15 cellular contexts compared by ENCODE assay signal in genomic region chr1:229339086-229339485, GRCh38. TPM values are rescaled to one million over a fixed set of nuclear protein-coding genes. Genes with fewer than 3 reads are reported as not detected.
DNase-seq lines count a peak whose midpoint lies in the region; ATAC-seq and TF ChIP-seq lines count a peak whose summit lies in the region.
"Had no signal": no experiment of that assay in that cellular context is flagged by ENCODE, and none has a peak within 500 bp of the region (broad histone marks: within the 10 kb centered on the region; RNA-seq: fewer than 3 reads in every experiment).

No MANE protein-coding gene starts in this region.

- H3K27me3 ChIP-seq in neural cell (ENCODE audit: insufficient read depth, low read depth, low read length) = no peaks in the 10 kb centered on the region
- H3K27me3 ChIP-seq: SJCRH30, uterus had no signal

- H3K36me3 Mint-ChIP-seq in activated CD4-positive, alpha-beta T cell treated with anti-CD3 and anti-CD28 coated beads for 36 hours (ENCODE audit: low read depth) = peaks cover 12% of the 10 kb centered on the region
- H3K36me3 Mint-ChIP-seq in HFFc6 (ENCODE audit: low read depth) = peaks cover 14% of the 10 kb centered on the region
- H3K36me3 Mint-ChIP-seq in activated naive CD8-positive, alpha-beta T cell treated with anti-CD3 and anti-CD28 coated beads, Interleukin-2, amount 50 U/mL, for 24 hours (ENCODE audit: low read depth) = peaks cover 10% of the 10 kb centered on the region

- no peak overlapping the region for H2AFZ ChIP-seq in neural cell (ENCODE audit: low read depth, low read length)

- H3K36me3 ChIP-seq in neural cell (ENCODE audit: insufficient read depth, low read length) = peaks cover 6% of the 10 kb centered on the region
- H3K36me3 ChIP-seq: uterus had no signal

- POLR2A ChIA-PET in activated CD4-positive, alpha-beta T cell treated with anti-CD3 and anti-CD28 coated beads for 36 hours (lab: Charles Lee) = interaction anchor here (0.6 to 0.7 kb wide), 2 partner anchors 84 to 216 kb away, joined by 4 to 6 read pairs; no protein-coding TSS in a partner anchor

- H3K79me2 ChIP-seq in neural cell (replicated peaks; ENCODE audit: insufficient read depth, low read length) = peaks cover 61% of the 10 kb centered on the region

- CTCF ChIA-PET in activated CD4-positive, alpha-beta T cell treated with anti-CD3 and anti-CD28 coated beads for 36 hours (lab: Charles Lee) = interaction anchor here (0.7 kb wide), 1 partner anchor 113 kb away, joined by 3 read pairs; no protein-coding TSS in a partner anchor

- intact Hi-C loops in activated CD4-positive, alpha-beta T cell treated with anti-CD3 and anti-CD28 coated beads for 36 hours (cut with DNase I, micrococcal nuclease) = no loop called here

- no peaks in the 10 kb centered on the region for H3F3A ChIP-seq in neural cell (ENCODE audit: insufficient read depth, low read length, poor library complexity, severe bottlenecking)

- no peak for TF ChIP-seq CTCF in HFFc6 (IDR thresholded peaks at IDR 0.05)
- no peak for TF ChIP-seq CTCF in neural cell (IDR thresholded peaks at IDR 0.05; ENCODE audit: poor library complexity, severe bottlenecking)

- H3K9me2 ChIP-seq in neural cell (ENCODE audit: insufficient read depth, low read length) = no peaks in the 10 kb centered on the region

- H3K27ac Mint-ChIP-seq in activated CD4-positive, alpha-beta T cell treated with anti-CD3 and anti-CD28 coated beads for 36 hours = peak overlapping the region; percentile 11
- H3K27ac Mint-ChIP-seq in HFFc6 = no peak overlapping the region
- H3K27ac Mint-ChIP-seq in activated naive CD8-positive, alpha-beta T cell treated with anti-CD3 and anti-CD28 coated beads, Interleukin-2, amount 50 U/mL, for 24 hours = peak overlapping the region; percentile 60

- H3K4me2 ChIP-seq in neural cell (ENCODE audit: low read length) = no peak overlapping the region

- no peaks in the 10 kb centered on the region for H3K27me3 Mint-ChIP-seq in activated CD4-positive, alpha-beta T cell treated with anti-CD3 and anti-CD28 coated beads for 36 hours
- H3K27me3 Mint-ChIP-seq in HFFc6 (ENCODE audit: insufficient read depth) = no peaks in the 10 kb centered on the region; the same call in 1 of the 2 replicates
- H3K27me3 Mint-ChIP-seq in activated naive CD8-positive, alpha-beta T cell treated with anti-CD3 and anti-CD28 coated beads, Interleukin-2, amount 50 U/mL, for 24 hours = no peaks in the 10 kb centered on the region

- TF ChIP-seq EP300 in neural cell (conservative IDR thresholded peaks at IDR 0.05; ENCODE audit: poor library complexity, severe bottlenecking) = no peak

- ATAC-seq in activated CD4-positive, alpha-beta T cell treated with anti-CD3 and anti-CD28 coated beads for 36 hours = no peak
- no peak for ATAC-seq in activated naive CD8-positive, alpha-beta T cell treated with anti-CD3 and anti-CD28 coated beads, Interleukin-2, amount 50 U/mL, for 24 hours
- ATAC-seq in HG03139 (IDR thresholded peaks at IDR 0.05; ENCODE audit: unreplicated experiment) = no peak
- ATAC-seq: right cardiac atrium had no signal

- H4K20me1 ChIP-seq in neural cell (ENCODE audit: insufficient read depth) = no peaks in the 10 kb centered on the region

- DNase-seq in activated CD4-positive, alpha-beta T cell treated with anti-CD3 and anti-CD28 coated beads for 36 hours = no peak
- DNase-seq in activated CD4-positive, alpha-beta T cell treated with anti-CD3 and anti-CD28 coated beads, Interleukin-2, amount 50 U/mL, for 48 hours = no peak
- DNase-seq in HFFc6 (no peak), GM19238 (ENCODE audit: insufficient read length, low spot score) (no peak), NCI-H146 (lab: John Stamatoyannopoulos, UW) (no peak)
- DNase-seq in activated naive CD8-positive, alpha-beta T cell treated with anti-CD3 and anti-CD28 coated beads, Interleukin-2, amount 50 U/mL, for 24 hours = no peak
- DNase-seq: activated effector memory CD4-positive, alpha-beta T cell treated with Interleukin-2 at 50 U/mL for 16 hours; kidney; NCI-H526; right cardiac atrium; SJCRH30; stomach; uterus had no signal

- TF ChIP-seq RAD21 in neural cell (conservative IDR thresholded peaks at IDR 0.05) = no peak

- peaks cover 45% of the 10 kb centered on the region for H3K4me1 Mint-ChIP-seq in activated CD4-positive, alpha-beta T cell treated with anti-CD3 and anti-CD28 coated beads for 36 hours
- peaks cover 52% of the 10 kb centered on the region for H3K4me1 Mint-ChIP-seq in HFFc6 (ENCODE audit: low read depth)
- peaks cover 44% of the 10 kb centered on the region for H3K4me1 Mint-ChIP-seq in activated naive CD8-positive, alpha-beta T cell treated with anti-CD3 and anti-CD28 coated beads, Interleukin-2, amount 50 U/mL, for 24 hours

- H3K9ac ChIP-seq in neural cell (ENCODE audit: low read length) = no peak overlapping the region

- no peak overlapping the region for H3K27ac ChIP-seq in neural cell (ENCODE audit: low read length)
- H3K27ac ChIP-seq: SJCRH30, stomach, uterus had no signal

- peak overlapping the region; percentile 79 for H3K4me3 ChIP-seq in neural cell (ENCODE audit: low read length)
- H3K4me3 ChIP-seq: SJCRH30, stomach, uterus had no signal

- H3K4me3 Mint-ChIP-seq in activated CD4-positive, alpha-beta T cell treated with anti-CD3 and anti-CD28 coated beads for 36 hours = peak overlapping the region; percentile 88
- peak overlapping the region; percentile 79; the same call in 1 of the 2 replicates for H3K4me3 Mint-ChIP-seq in HFFc6
- H3K4me3 Mint-ChIP-seq in activated naive CD8-positive, alpha-beta T cell treated with anti-CD3 and anti-CD28 coated beads, Interleukin-2, amount 50 U/mL, for 24 hours = peak overlapping the region; percentile 65

- no peaks in the 10 kb centered on the region for H3K9me3 ChIP-seq in neural cell (ENCODE audit: low read length)
- H3K9me3 ChIP-seq: SJCRH30, uterus had no signal

- peaks cover 2% of the 10 kb centered on the region for H3K9me3 Mint-ChIP-seq in activated CD4-positive, alpha-beta T cell treated with anti-CD3 and anti-CD28 coated beads for 36 hours (ENCODE audit: low read depth)
- H3K9me3 Mint-ChIP-seq in HFFc6 = peaks cover 6% of the 10 kb centered on the region
- H3K9me3 Mint-ChIP-seq in activated naive CD8-positive, alpha-beta T cell treated with anti-CD3 and anti-CD28 coated beads, Interleukin-2, amount 50 U/mL, for 24 hours = peaks cover 6% of the 10 kb centered on the region

TF ChIP-seq in neural cell, 6 proteins besides CTCF, POLR2A, EP300 and RAD21:
- TF ChIP-seq TAF1 (IDR thresholded peaks at IDR 0.05; ENCODE audit: low read depth) (no peak), EZH2 (IDR thresholded peaks at IDR 0.05; ENCODE audit: borderline replicate concordance, insufficient read depth, low read length, poor library complexity, severe bottlenecking) (no peak), MXI1 (conservative IDR thresholded peaks at IDR 0.05; ENCODE audit: poor library complexity, severe bottlenecking) (no peak), POLR2AphosphoS5 (IDR thresholded peaks at IDR 0.05) (no peak), REST (IDR thresholded peaks at IDR 0.05; ENCODE audit: borderline replicate concordance) (no peak), SMC3 (conservative IDR thresholded peaks at IDR 0.05; ENCODE audit: poor library complexity) (no peak)

RNA-seq across cellular contexts. Expression of gene CCSAP, which starts 3.8 kb away (rescaled TPM):
- total RNA-seq in activated CD4-positive, alpha-beta T cell treated with anti-CD3 and anti-CD28 coated beads for 36 hours = 1 to 10 TPM; 7.9 to 8.4 TPM
- total RNA-seq in HFFc6 (2021; fragmentation: NEBNext Ultra II Directional; extraction: Animal tissue kit (Norgen Biotek cat#: 25700)) = 1 to 10 TPM; 4.6 to 6.4 (median 5.7) TPM
- polyA plus RNA-seq in neural cell = 55.6 and 66.7 TPM in 2 replicates
- 107 and 108 TPM in 2 replicates for polyA minus RNA-seq in neural cell
